ENCODE assay signal across 4 cellular contexts in the genomic region with DNA sequence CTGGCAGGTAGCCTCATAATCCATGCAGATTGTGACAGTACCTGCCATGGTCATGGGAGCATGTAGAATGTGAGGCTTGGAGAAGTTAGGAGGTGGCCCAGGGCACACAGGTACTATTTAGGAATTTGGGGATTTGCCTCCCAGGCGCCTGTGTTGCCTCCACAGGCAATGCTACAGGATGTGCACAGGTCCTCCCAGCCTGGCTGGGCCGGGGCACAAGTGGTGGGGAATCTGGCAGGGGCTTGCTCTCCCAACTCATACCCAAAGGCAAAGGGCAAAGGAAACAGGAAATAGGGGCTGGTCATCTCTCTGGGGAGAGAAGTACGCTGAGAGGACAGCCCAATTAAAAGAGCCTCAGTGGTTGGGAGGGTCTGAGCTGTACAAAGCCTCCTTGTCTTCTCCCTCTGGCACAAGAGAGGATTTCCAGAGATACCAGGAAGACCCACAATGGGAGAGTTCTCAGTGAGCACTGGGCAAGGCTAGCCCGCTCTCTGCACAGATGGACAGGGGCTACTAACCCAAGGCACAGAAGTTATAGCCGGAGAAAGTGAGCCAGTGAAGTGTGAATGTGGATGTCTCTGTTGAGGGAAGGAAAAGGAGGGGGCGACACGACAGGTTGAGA. TPM values are rescaled to one million over a fixed set of nuclear protein-coding genes. Genes with fewer than 3 reads are reported as not detected.
"Had no signal": no experiment of that assay in that cellular context is flagged by ENCODE, and none has a peak within 500 bp of the region (broad histone marks: within the 10 kb centered on the region; RNA-seq: fewer than 3 reads in every experiment).

No MANE protein-coding gene starts in this region.

RNA-seq across cellular contexts. Expression of a gene that starts 40.5 kb away (rescaled TPM):
- total RNA-seq: lower leg skin, lung, mesenteric fat pad, vagina had no signal
